ENCODE assay signal across 12 cellular contexts in genomic region chr11:123247813-123248379, GRCh38. TPM values are rescaled to one million over a fixed set of nuclear protein-coding genes. Genes with fewer than 3 reads are reported as not detected.
"Had no signal": no experiment of that assay in that cellular context is flagged by ENCODE, and none has a peak within 500 bp of the region (broad histone marks: within the 10 kb centered on the region; RNA-seq: fewer than 3 reads in every experiment).

No MANE protein-coding gene starts in this region.

- H3K27me3 ChIP-seq: colonic mucosa, foreskin keratinocyte, right atrium auricular region, sigmoid colon had no signal

- H3K4me3 ChIP-seq: colonic mucosa, heart left ventricle, mucosa of descending colon, right atrium auricular region, sigmoid colon, skin epidermis, stomach had no signal

- H3K27ac ChIP-seq: colonic mucosa, foreskin keratinocyte, heart left ventricle, neutrophil, right atrium auricular region, skin epidermis, stomach had no signal

- H3K4me1 ChIP-seq: colonic mucosa, foreskin keratinocyte had no signal

- H3K36me3 ChIP-seq: colonic mucosa, heart left ventricle, neutrophil, right atrium auricular region, sigmoid colon, stomach had no signal

- FAIRE-seq: islet of Langerhans had no signal

- H3K9me3 ChIP-seq: colonic mucosa, heart left ventricle, mucosa of descending colon, neutrophil, right atrium auricular region, sigmoid colon, stomach had no signal

RNA-seq across cellular contexts. Expression of gene CLMP, which starts 52.8 kb away (rescaled TPM):
- total RNA-seq: lung microvascular endothelial cell had no signal
- polyA plus RNA-seq: neural cell had no signal
